ENCODE assay signal across 8 cellular contexts in the genomic region with DNA sequence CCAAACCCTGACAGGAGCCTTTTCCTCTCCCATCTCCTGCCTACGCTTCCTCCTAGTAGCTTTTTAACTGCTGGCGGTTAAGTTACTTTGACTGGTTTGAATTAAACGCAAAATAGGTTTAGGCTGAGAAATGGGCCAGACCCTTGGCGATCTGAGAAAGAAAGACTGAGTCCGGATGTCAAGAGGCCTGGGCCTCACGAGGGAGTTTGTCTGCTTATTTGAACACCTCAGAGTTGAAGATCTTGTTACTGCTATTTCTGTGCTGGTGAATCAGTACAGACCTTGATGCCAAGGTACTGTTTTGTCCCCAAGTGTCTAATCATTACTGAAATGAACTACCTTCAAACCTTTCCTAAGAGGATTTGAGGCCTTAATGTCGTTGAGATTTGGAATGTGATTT. TPM values are rescaled to one million over a fixed set of nuclear protein-coding genes. Genes with fewer than 3 reads are reported as not detected.
A peak's percentile ranks its signal among the peaks of the same experiment; 100 is the strongest.
DNase-seq lines count a peak whose midpoint lies in the region; ATAC-seq and TF ChIP-seq lines count a peak whose summit lies in the region.

No MANE protein-coding gene starts in this region.

- H3K36me3 Mint-ChIP-seq in Calu3 (ENCODE audit: insufficient read depth, unreplicated experiment), result peaks cover 10% of the 10 kb centered on the region
- H3K36me3 Mint-ChIP-seq in progenitor cell of endocrine pancreas (ENCODE audit: insufficient read depth), result no peaks in the 10 kb centered on the region

- CTCF ChIA-PET in Calu3 (lab: Charles Lee), result no interaction called here

- H3K9me3 Mint-ChIP-seq in Calu3 (ENCODE audit: low read depth, unreplicated experiment), result no peaks in the 10 kb centered on the region
- no peaks in the 10 kb centered on the region for H3K9me3 Mint-ChIP-seq in progenitor cell of endocrine pancreas (ENCODE audit: low read depth)

- ATAC-seq in SK-N-SH treated with all-trans-retinoic acid at 6 μM for 48 hours (peak; percentile 4; the same call in 1 of the 3 replicates), HG02759 (IDR thresholded peaks at IDR 0.05; ENCODE audit: unreplicated experiment) (no peak), omental fat pad (ENCODE audit: low FRiP score) (no peak), GM18511 (IDR thresholded peaks at IDR 0.05; ENCODE audit: unreplicated experiment) (no peak)

- DNase-seq in Calu3 (no peak), fibroblast of villous mesenchyme (ENCODE audit: low read depth) (no peak), progenitor cell of endocrine pancreas (ENCODE audit: low spot score, unreplicated experiment) (no peak), medulla oblongata (ENCODE audit: extremely low spot score) (no peak), omental fat pad (ENCODE audit: low spot score) (no peak)

- intact Hi-C loops in Calu3 (cut with micrococcal nuclease; ENCODE audit: unreplicated experiment), result no loop called here

- no TSS peak for BruUV-seq in Calu3 (replicated peaks; lab: Mats Ljungman, UMichigan)

- TF ChIP-seq CTCF in Calu3 (IDR thresholded peaks at IDR 0.05; ENCODE audit: unreplicated experiment) (no peak), fibroblast of villous mesenchyme (IDR thresholded peaks at IDR 0.05; ENCODE audit: insufficient read depth, low read depth, low read length) (no peak), progenitor cell of endocrine pancreas (IDR thresholded peaks at IDR 0.05; ENCODE audit: unreplicated experiment) (no peak), omental fat pad (IDR thresholded peaks at IDR 0.05) (no peak)

- H3K27ac Mint-ChIP-seq in Calu3 (ENCODE audit: unreplicated experiment) (no peak overlapping the region), progenitor cell of endocrine pancreas (no peak overlapping the region)

- H3K27me3 Mint-ChIP-seq in Calu3 (ENCODE audit: unreplicated experiment) (no peaks in the 10 kb centered on the region), progenitor cell of endocrine pancreas (peaks cover 29% of the 10 kb centered on the region)

- peak overlapping the region; percentile 65 for H3K4me3 Mint-ChIP-seq in Calu3 (ENCODE audit: low read depth, unreplicated experiment)
- peak overlapping the region; percentile 76 for H3K4me3 Mint-ChIP-seq in progenitor cell of endocrine pancreas (ENCODE audit: low read depth)

- H3K4me1 Mint-ChIP-seq in Calu3 (ENCODE audit: low read depth, unreplicated experiment), result peaks cover 4% of the 10 kb centered on the region
- peaks cover 13% of the 10 kb centered on the region for H3K4me1 Mint-ChIP-seq in progenitor cell of endocrine pancreas (ENCODE audit: low read depth)

- H3K4me3 ChIP-seq in fibroblast of villous mesenchyme (ENCODE audit: low read depth, low read length), result peak overlapping the region; percentile 65

TF ChIP-seq in SK-N-SH treated with all-trans-retinoic acid at 6 μM for 48 hours, 23 proteins besides CTCF, POLR2A, EP300 and RAD21:
- TF ChIP-seq SNAI2 (CRISPR knock-in tag; IDR thresholded peaks at IDR 0.05), result no peak
- TF ChIP-seq ZFP3 (CRISPR knock-in tag; IDR thresholded peaks at IDR 0.05), result no peak
- no peak for TF ChIP-seq ESRRG (CRISPR knock-in tag; IDR thresholded peaks at IDR 0.05)
- TF ChIP-seq TSHZ2 (CRISPR knock-in tag; IDR thresholded peaks at IDR 0.05), result no peak
- no peak for TF ChIP-seq GLIS3 (CRISPR knock-in tag; IDR thresholded peaks at IDR 0.05)
- no peak for TF ChIP-seq CREB5 (CRISPR knock-in tag; IDR thresholded peaks at IDR 0.05; ENCODE audit: low read depth)
- TF ChIP-seq TCF4 (CRISPR knock-in tag; IDR thresholded peaks at IDR 0.05; ENCODE audit: borderline replicate concordance), result no peak
- TF ChIP-seq ISL1 (CRISPR knock-in tag; IDR thresholded peaks at IDR 0.05), result no peak
- no peak for TF ChIP-seq BACH2 (CRISPR knock-in tag; IDR thresholded peaks at IDR 0.05; ENCODE audit: borderline replicate concordance)
- no peak for TF ChIP-seq OSR1 (CRISPR knock-in tag; IDR thresholded peaks at IDR 0.05)
- TF ChIP-seq PATZ1 (CRISPR knock-in tag; IDR thresholded peaks at IDR 0.05; ENCODE audit: borderline replicate concordance), result no peak
- TF ChIP-seq CSRNP3 (CRISPR knock-in tag; IDR thresholded peaks at IDR 0.05), result no peak
- no peak for TF ChIP-seq ZNF565 (CRISPR knock-in tag; conservative IDR thresholded peaks at IDR 0.05; ENCODE audit: low read depth)
- TF ChIP-seq CSDC2 (CRISPR knock-in tag; IDR thresholded peaks at IDR 0.05), result no peak
- no peak for TF ChIP-seq ZFP30 (CRISPR knock-in tag; IDR thresholded peaks at IDR 0.05)
- TF ChIP-seq TOX (CRISPR knock-in tag; IDR thresholded peaks at IDR 0.05; ENCODE audit: borderline replicate concordance), result no peak
- no peak for TF ChIP-seq PPARA (CRISPR knock-in tag; IDR thresholded peaks at IDR 0.05; ENCODE audit: borderline replicate concordance)
- no peak for TF ChIP-seq ARNTL (CRISPR knock-in tag; IDR thresholded peaks at IDR 0.05; ENCODE audit: borderline replicate concordance, low read depth)
- no peak for TF ChIP-seq ZNF70 (CRISPR knock-in tag; IDR thresholded peaks at IDR 0.05)

RNA-seq across cellular contexts. Expression of gene FMN1, which starts 0.8 kb away (rescaled TPM):
- total RNA-seq in Calu3 (2022) (5.5 and 7.1 TPM in 2 replicates), fibroblast of villous mesenchyme (4.5 and 8.6 TPM in 2 replicates), progenitor cell of endocrine pancreas (0.41 and 1.2 TPM in 2 replicates), omental fat pad (10 to 100 TPM; 19.9 to 35.5 (median 28.5) TPM)
